ENCODE assay signal across 1 cellular context in genomic region chr19:4386038-4386782, GRCh38.
TF ChIP-seq lines count a peak whose summit lies in the region.

No MANE protein-coding gene starts in this region.

TF ChIP-seq in endothelial cell of umbilical vein, 7 proteins besides CTCF, POLR2A, EP300 and RAD21:
- TF ChIP-seq FOS (IDR thresholded peaks at IDR 0.05; ENCODE audit: borderline replicate concordance, insufficient read depth, low read length): no peak
- no peak for TF ChIP-seq POLR2AphosphoS5 (IDR thresholded peaks at IDR 0.05; ENCODE audit: insufficient read depth, low read depth, low read length)
- TF ChIP-seq JUN (IDR thresholded peaks at IDR 0.05; ENCODE audit: borderline replicate concordance, insufficient read depth, insufficient read length, low read depth): no peak
- no peak for TF ChIP-seq MYC (IDR thresholded peaks at IDR 0.05; ENCODE audit: low read depth, low read length)
- TF ChIP-seq GATA2 (IDR thresholded peaks at IDR 0.05; ENCODE audit: insufficient read depth, insufficient read length, low read depth, low read length): no peak
- TF ChIP-seq EZH2 (IDR thresholded peaks at IDR 0.05; ENCODE audit: borderline replicate concordance, low read depth, low read length, severe bottlenecking): no peak
- TF ChIP-seq MAX (IDR thresholded peaks at IDR 0.05; ENCODE audit: insufficient read depth, insufficient read length): no peak
